10 cellular contexts compared by ENCODE assay signal in the genomic region with DNA sequence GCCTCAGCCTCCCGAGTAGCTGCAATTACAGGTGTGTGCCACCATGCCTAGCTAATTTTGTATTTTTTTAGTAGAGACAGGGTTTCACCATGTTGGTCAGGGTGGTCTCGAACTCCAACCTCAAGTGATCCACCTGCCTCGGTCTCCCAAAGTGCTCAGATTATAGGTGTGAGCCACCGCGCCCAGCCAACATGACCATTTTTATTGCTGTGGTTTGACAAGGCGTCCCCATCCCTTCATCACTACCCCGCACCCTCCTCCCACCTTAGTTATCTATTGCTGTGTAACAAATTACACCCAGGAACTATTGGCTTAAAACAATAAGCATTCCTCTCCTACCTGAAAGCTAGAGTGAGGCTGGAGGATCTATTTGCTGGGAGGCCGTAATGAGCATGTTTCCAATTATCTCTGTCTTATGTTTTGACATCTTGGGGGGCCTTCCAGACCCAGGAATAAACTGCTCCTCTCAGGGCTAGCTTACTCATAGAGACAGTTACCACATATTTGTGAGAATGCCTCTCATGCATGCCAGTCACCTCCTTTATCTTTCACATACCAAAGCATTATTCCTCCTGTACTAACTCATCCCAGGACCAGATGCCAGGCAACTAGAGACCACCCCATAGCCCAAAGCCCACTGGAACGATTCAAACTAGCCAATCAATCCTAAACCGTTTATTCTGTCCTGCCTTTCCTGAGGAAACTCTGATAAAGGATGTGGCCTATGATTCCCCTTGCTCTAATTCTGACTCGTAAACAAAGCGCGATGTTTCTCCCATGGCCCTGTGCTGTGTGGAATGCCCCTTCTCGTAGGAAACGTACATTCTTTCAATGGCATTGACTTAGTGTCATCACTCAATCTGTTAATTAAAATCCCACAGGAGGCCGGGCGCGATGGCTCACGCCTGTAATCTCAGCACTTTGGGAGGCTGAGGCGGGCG. TPM values are rescaled to one million over a fixed set of nuclear protein-coding genes. Genes with fewer than 3 reads are reported as not detected.
DNase-seq lines count a peak whose midpoint lies in the region; ATAC-seq and TF ChIP-seq lines count a peak whose summit lies in the region.
"Had no signal": no experiment of that assay in that cellular context is flagged by ENCODE, and none has a peak within 500 bp of the region (broad histone marks: within the 10 kb centered on the region; RNA-seq: fewer than 3 reads in every experiment).

No MANE protein-coding gene starts in this region.

- H3K27me3 Mint-ChIP-seq in T-helper 17 cell, result no peaks in the 10 kb centered on the region

- no peak for TF ChIP-seq CTCF in left ventricle myocardium inferior (IDR thresholded peaks at IDR 0.05; ENCODE audit: borderline replicate concordance)
- TF ChIP-seq CTCF in foreskin keratinocyte (conservative IDR thresholded peaks at IDR 0.05), result no peak
- no peak for TF ChIP-seq CTCF in upper lobe of right lung (IDR thresholded peaks at IDR 0.05)
- no peak for TF ChIP-seq CTCF in coronary artery (IDR thresholded peaks at IDR 0.05)

- H3K27me3 ChIP-seq in left ventricle myocardium inferior (ENCODE audit: low read depth) (no peaks in the 10 kb centered on the region), foreskin keratinocyte (no peaks in the 10 kb centered on the region), upper lobe of right lung (no peaks in the 10 kb centered on the region)
- H3K27me3 ChIP-seq: sigmoid colon had no signal

- peaks cover 18% of the 10 kb centered on the region for H3K4me1 ChIP-seq in left ventricle myocardium inferior
- peaks cover 3% of the 10 kb centered on the region for H3K4me1 ChIP-seq in foreskin keratinocyte
- H3K4me1 ChIP-seq in upper lobe of right lung, result peaks cover 10% of the 10 kb centered on the region

- H3K27ac ChIP-seq in left ventricle myocardium inferior (replicated peaks), result no peak overlapping the region
- H3K27ac ChIP-seq in foreskin keratinocyte, result no peak overlapping the region
- peak overlapping the region; percentile 42 for H3K27ac ChIP-seq in upper lobe of right lung
- H3K27ac ChIP-seq in coronary artery, result no peak overlapping the region

- ATAC-seq in Right ventricle myocardium inferior, result no peak
- no peak for ATAC-seq in T-helper 17 cell
- no peak for ATAC-seq in foreskin keratinocyte
- ATAC-seq in upper lobe of right lung, result no peak
- ATAC-seq in HG02981 (IDR thresholded peaks at IDR 0.05; ENCODE audit: unreplicated experiment), result no peak
- no peak for ATAC-seq in HG02759 (IDR thresholded peaks at IDR 0.05; ENCODE audit: unreplicated experiment)

- H3K4me1 Mint-ChIP-seq in T-helper 17 cell, result peaks cover 9% of the 10 kb centered on the region

- H3K4me3 Mint-ChIP-seq in T-helper 17 cell, result no peak overlapping the region

- H3K27ac Mint-ChIP-seq in T-helper 17 cell, result peak overlapping the region; percentile 97

- DNase-seq in Right ventricle myocardium inferior (ENCODE audit: missing footprints) (peak; percentile 31), left ventricle myocardium inferior (no peak), T-helper 17 cell (no peak), foreskin keratinocyte (peak; percentile 4 to 36), upper lobe of right lung (no peak), coronary artery (ENCODE audit: low spot score) (no peak)
- DNase-seq: central memory CD4-positive, alpha-beta T cell; sigmoid colon had no signal

- H3K9me3 ChIP-seq in left ventricle myocardium inferior (replicated peaks), result no peaks in the 10 kb centered on the region
- no peaks in the 10 kb centered on the region for H3K9me3 ChIP-seq in T-helper 17 cell (ENCODE audit: control insufficient read depth, low read length, poor library complexity, severe bottlenecking)
- H3K9me3 ChIP-seq in upper lobe of right lung, result no peaks in the 10 kb centered on the region
- H3K9me3 ChIP-seq: sigmoid colon had no signal

- intact Hi-C loops in Right ventricle myocardium inferior (cut with DNase I) (no loop called here), left ventricle myocardium inferior (cut with micrococcal nuclease) (no loop called here), upper lobe of right lung (cut with DNase I) (no loop called here)

- peaks cover 2% of the 10 kb centered on the region for H3K36me3 Mint-ChIP-seq in T-helper 17 cell (ENCODE audit: low read depth)

- H3K36me3 ChIP-seq in left ventricle myocardium inferior (peaks cover 19% of the 10 kb centered on the region), upper lobe of right lung (peaks cover 26% of the 10 kb centered on the region)

- no peak overlapping the region for H3K4me3 ChIP-seq in left ventricle myocardium inferior
- no peak overlapping the region for H3K4me3 ChIP-seq in upper lobe of right lung
- no peak overlapping the region for H3K4me3 ChIP-seq in coronary artery
- H3K4me3 ChIP-seq: sigmoid colon had no signal

RNA-seq across cellular contexts. Expression of a gene that starts 19.4 kb away (rescaled TPM):
- total RNA-seq in Right ventricle myocardium inferior (216 TPM), left ventricle myocardium inferior (197 TPM), T-helper 17 cell (100 to 1,000 TPM; 120 to 148 TPM), foreskin keratinocyte (155 and 157 TPM in 2 replicates), upper lobe of right lung (111 TPM)
- polyA plus RNA-seq in foreskin keratinocyte, result 320 and 338 TPM in 2 replicates

RNA-seq across cellular contexts. Expression of a gene that starts 30.1 kb away (rescaled TPM):
- total RNA-seq in Right ventricle myocardium inferior (0.41 TPM), left ventricle myocardium inferior (0.74 TPM), T-helper 17 cell (10 to 100 TPM; 53.8 to 60.9 TPM), foreskin keratinocyte (0.14 TPM in 1 of 2 replicates, not detected in the other), upper lobe of right lung (2.3 TPM)
- polyA plus RNA-seq in foreskin keratinocyte, result 0.10 and 0.18 TPM in 2 replicates

RNA-seq across cellular contexts. Expression of a gene that starts 48.1 kb away (rescaled TPM):
- total RNA-seq in Right ventricle myocardium inferior (172 TPM), left ventricle myocardium inferior (155 TPM), T-helper 17 cell (100 to 1,000 TPM; 147 to 165 TPM), foreskin keratinocyte (396 and 449 TPM in 2 replicates), upper lobe of right lung (160 TPM)
- polyA plus RNA-seq in foreskin keratinocyte, result 342 and 412 TPM in 2 replicates

RNA-seq across cellular contexts. Expression of a gene that starts 48.4 kb away (rescaled TPM):
- total RNA-seq in Right ventricle myocardium inferior (41.6 TPM), left ventricle myocardium inferior (46.2 TPM), T-helper 17 cell (10 to 100 TPM; 16.3 to 19.1 TPM), foreskin keratinocyte (34.1 and 35.7 TPM in 2 replicates), upper lobe of right lung (29.5 TPM)
- polyA plus RNA-seq in foreskin keratinocyte, result 50.6 and 56.4 TPM in 2 replicates

Comparison
In these comparisons a context has a peak if more than half of its experiments do, and no peak if none do; other contexts are left out.
1. DNase-seq: peak in Right ventricle myocardium inferior (single experiment) and foreskin keratinocyte (2 of 2); none in left ventricle myocardium inferior (single experiment), T-helper 17 cell (0 of 3), upper lobe of right lung (single experiment) and coronary artery (single experiment).
2. RNA of a gene that starts 30.1 kb away (total RNA-seq): 53.8 to 60.9 TPM in T-helper 17 cell; 2.3 TPM in upper lobe of right lung (single experiment), 0.74 TPM in left ventricle myocardium inferior (single experiment), 0.41 TPM in Right ventricle myocardium inferior (single experiment) and 0.14 TPM in foreskin keratinocyte; every median in the first group is over 10 times any median in the second.